In genomic region chr17:58969612-58970011, GRCh38 we compare ENCODE assay signal across 17 cellular contexts.
"Had no signal": no experiment of that assay in that cellular context is flagged by ENCODE, and none has a peak within 500 bp of the region (broad histone marks: within the 10 kb centered on the region; RNA-seq: fewer than 3 reads in every experiment).

No MANE protein-coding gene starts in this region.

- H3K27ac ChIP-seq: lower lobe of right lung had no signal

- ATAC-seq: activated CD4-positive, CD25-positive, alpha-beta regulatory T cell treated with anti-CD3 and anti-CD28 coated beads, Interleukin-2, amount 50 U/mL, for 24 hours; activated T-cell treated with anti-CD3 and anti-CD28 coated beads, Interleukin-2, amount 50 U/mL, for 72 hours; natural killer cell had no signal

- DNase-seq: activated CD4-positive, alpha-beta T cell treated with anti-CD3 and anti-CD28 coated beads, Interleukin-2, amount 10 ng/mL, durations not matched to agents 7 days and 5 days; activated effector memory CD4-positive, alpha-beta T cell treated with anti-CD3 and anti-CD28 coated beads, Interleukin-2, amount 50 U/mL, for 16 hours; activated naive CD4-positive, alpha-beta T cell treated with anti-CD3 and anti-CD28 coated beads, Interleukin-2, amount 50 U/mL, for 16 hours; activated T-cell treated with anti-CD3 and anti-CD28 coated beads, Interleukin-2, amount 50 U/mL, for 72 hours; aorta; effector memory CD8-positive, alpha-beta T cell; foreskin fibroblast; hippocampal formation; lower lobe of right lung; natural killer cell; nucleus accumbens; stimulated activated CD4-positive, alpha-beta T cell treated with anti-CD3 and anti-CD28 coated beads, Interleukin-12 subunit alpha, Interleukin-12 subunit beta, amount 100 ng/mL, for 4 hours; stimulated activated CD4-positive, alpha-beta T cell treated with anti-CD3 and anti-CD28 coated beads, Interleukin-1b, Interleukin-23, amount 100 ng/mL, for 48 hours; stimulated activated naive CD4-positive, alpha-beta T cell treated with Interleukin-2 at 50 U/mL for 16 hours; substantia nigra; tibial artery had no signal

- H3K9me3 ChIP-seq: lower lobe of right lung, tibial artery had no signal

- H3K27me3 ChIP-seq: tibial artery had no signal

- H3K4me3 ChIP-seq: lower lobe of right lung, tibial artery had no signal

- H3K4me1 ChIP-seq: lower lobe of right lung had no signal

- H3K36me3 ChIP-seq: lower lobe of right lung, tibial artery had no signal
